ENCODE assay signal across 15 cellular contexts in genomic region chr2:72034353-72035095, GRCh38.
DNase-seq lines count a peak whose midpoint lies in the region; ATAC-seq and TF ChIP-seq lines count a peak whose summit lies in the region.
"Had no signal": no experiment of that assay in that cellular context is flagged by ENCODE, and none has a peak within 500 bp of the region (broad histone marks: within the 10 kb centered on the region; RNA-seq: fewer than 3 reads in every experiment).

No MANE protein-coding gene starts in this region.

- no peaks in the 10 kb centered on the region for H3K36me3 ChIP-seq in osteoblast (ENCODE audit: insufficient read depth, low read length)

- H3K27me3 ChIP-seq in osteoblast (ENCODE audit: insufficient read depth, low read length): peaks cover 3% of the 10 kb centered on the region
- no peaks in the 10 kb centered on the region for H3K27me3 ChIP-seq in foreskin keratinocyte

- ATAC-seq in HG03280 (IDR thresholded peaks at IDR 0.05; ENCODE audit: unreplicated experiment) (no peak), HG03139 (IDR thresholded peaks at IDR 0.05; ENCODE audit: unreplicated experiment) (no peak), foreskin keratinocyte (no peak)
- ATAC-seq: HCT116, HepG2 had no signal

- H2AFZ ChIP-seq in osteoblast (ENCODE audit: low read length): no peak overlapping the region
- H2AFZ ChIP-seq: GM23248 had no signal

- H3K4me3 ChIP-seq in osteoblast (ENCODE audit: insufficient read depth, low read length): no peak overlapping the region
- H3K4me3 ChIP-seq: GM23248 had no signal

- H3K27ac ChIP-seq in osteoblast (ENCODE audit: low read depth, low read length) (no peak overlapping the region), foreskin keratinocyte (no peak overlapping the region)
- H3K27ac ChIP-seq: GM23248 had no signal

- DNase-seq in AG08396 (ENCODE audit: low spot score) (peak; percentile 0), D341Med (ENCODE audit: low spot score) (peak; percentile 8), ecto neural progenitor cell (ENCODE audit: low spot score) (peak; percentile 25), osteoblast (ENCODE audit: insufficient read length, low spot score, missing footprints) (peak; percentile 78), foreskin keratinocyte (no peak)
- DNase-seq: AML-193, GM23248, KG1, NCI-H1436, NCI-H2029 treated with DMSO at 0.1 percent for 48 hours, NCI-H748 treated with DMSO at 0.1 percent for 48 hours had no signal

- TF ChIP-seq CTCF in osteoblast (IDR thresholded peaks at IDR 0.05; ENCODE audit: extremely low read depth, low read depth, low read length) (no peak), foreskin keratinocyte (conservative IDR thresholded peaks at IDR 0.05) (no peak)

- H3K9me3 ChIP-seq in osteoblast (ENCODE audit: low read depth, low read length): no peaks in the 10 kb centered on the region

- peaks cover 7% of the 10 kb centered on the region for H3K4me1 ChIP-seq in osteoblast (ENCODE audit: insufficient read depth, low read length)
- peaks cover 20% of the 10 kb centered on the region for H3K4me1 ChIP-seq in foreskin keratinocyte

- H3K79me2 ChIP-seq in osteoblast (ENCODE audit: insufficient read depth, low read length): no peaks in the 10 kb centered on the region

- H4K20me1 ChIP-seq in osteoblast (ENCODE audit: insufficient read depth, low read length): no peaks in the 10 kb centered on the region

- no peak overlapping the region for H3K4me2 ChIP-seq in osteoblast (ENCODE audit: insufficient read depth, low read length)

Comparison
In these comparisons a context has a peak if more than half of its experiments do, and no peak if none do; other contexts are left out.
1. DNase-seq: peak in AG08396 (single experiment), D341Med (single experiment), ecto neural progenitor cell (single experiment) and osteoblast (single experiment); none in foreskin keratinocyte (0 of 2).